In the genomic region with DNA sequence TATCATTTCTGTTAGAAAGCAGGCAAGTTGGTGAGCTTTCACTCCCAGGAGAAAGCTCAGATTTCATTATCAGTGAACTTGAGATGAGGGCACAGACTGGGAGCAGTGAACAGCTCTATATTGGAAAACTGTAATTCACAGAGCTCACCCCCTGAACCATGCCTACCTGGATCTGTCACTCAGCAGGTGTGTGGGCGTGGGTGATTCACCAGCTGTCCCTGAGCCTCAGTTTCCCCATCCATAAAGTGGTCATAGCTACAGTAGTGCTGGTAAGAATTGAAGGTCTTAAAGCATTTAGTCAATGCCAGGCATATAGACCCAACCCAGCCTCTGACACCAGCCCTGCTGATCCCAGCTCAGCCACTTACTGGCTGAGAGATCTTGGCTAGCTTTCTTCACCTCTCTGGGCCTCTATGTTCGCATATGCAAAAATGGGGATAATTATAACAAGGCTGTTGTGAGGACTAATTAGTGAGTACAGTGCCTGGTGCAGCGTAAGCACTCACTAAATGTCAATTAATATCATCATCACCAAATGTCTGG, we compare ENCODE assay signal across 1 cellular context.
TF ChIP-seq lines count a peak whose summit lies in the region.

No MANE protein-coding gene starts in this region.

TF ChIP-seq in GM23338, 12 proteins besides CTCF, POLR2A, EP300 and RAD21:
- TF ChIP-seq, protein P1, sequence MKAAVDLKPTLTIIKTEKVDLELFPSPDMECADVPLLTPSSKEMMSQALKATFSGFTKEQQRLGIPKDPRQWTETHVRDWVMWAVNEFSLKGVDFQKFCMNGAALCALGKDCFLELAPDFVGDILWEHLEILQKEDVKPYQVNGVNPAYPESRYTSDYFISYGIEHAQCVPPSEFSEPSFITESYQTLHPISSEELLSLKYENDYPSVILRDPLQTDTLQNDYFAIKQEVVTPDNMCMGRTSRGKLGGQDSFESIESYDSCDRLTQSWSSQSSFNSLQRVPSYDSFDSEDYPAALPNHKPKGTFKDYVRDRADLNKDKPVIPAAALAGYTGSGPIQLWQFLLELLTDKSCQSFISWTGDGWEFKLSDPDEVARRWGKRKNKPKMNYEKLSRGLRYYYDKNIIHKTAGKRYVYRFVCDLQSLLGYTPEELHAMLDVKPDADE (IDR thresholded peaks at IDR 0.05): no peak
- TF ChIP-seq, protein P2, sequence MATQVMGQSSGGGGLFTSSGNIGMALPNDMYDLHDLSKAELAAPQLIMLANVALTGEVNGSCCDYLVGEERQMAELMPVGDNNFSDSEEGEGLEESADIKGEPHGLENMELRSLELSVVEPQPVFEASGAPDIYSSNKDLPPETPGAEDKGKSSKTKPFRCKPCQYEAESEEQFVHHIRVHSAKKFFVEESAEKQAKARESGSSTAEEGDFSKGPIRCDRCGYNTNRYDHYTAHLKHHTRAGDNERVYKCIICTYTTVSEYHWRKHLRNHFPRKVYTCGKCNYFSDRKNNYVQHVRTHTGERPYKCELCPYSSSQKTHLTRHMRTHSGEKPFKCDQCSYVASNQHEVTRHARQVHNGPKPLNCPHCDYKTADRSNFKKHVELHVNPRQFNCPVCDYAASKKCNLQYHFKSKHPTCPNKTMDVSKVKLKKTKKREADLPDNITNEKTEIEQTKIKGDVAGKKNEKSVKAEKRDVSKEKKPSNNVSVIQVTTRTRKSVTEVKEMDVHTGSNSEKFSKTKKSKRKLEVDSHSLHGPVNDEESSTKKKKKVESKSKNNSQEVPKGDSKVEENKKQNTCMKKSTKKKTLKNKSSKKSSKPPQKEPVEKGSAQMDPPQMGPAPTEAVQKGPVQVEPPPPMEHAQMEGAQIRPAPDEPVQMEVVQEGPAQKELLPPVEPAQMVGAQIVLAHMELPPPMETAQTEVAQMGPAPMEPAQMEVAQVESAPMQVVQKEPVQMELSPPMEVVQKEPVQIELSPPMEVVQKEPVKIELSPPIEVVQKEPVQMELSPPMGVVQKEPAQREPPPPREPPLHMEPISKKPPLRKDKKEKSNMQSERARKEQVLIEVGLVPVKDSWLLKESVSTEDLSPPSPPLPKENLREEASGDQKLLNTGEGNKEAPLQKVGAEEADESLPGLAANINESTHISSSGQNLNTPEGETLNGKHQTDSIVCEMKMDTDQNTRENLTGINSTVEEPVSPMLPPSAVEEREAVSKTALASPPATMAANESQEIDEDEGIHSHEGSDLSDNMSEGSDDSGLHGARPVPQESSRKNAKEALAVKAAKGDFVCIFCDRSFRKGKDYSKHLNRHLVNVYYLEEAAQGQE (IDR thresholded peaks at IDR 0.05; ENCODE audit: unreplicated experiment): no peak
- TF ChIP-seq, protein P3, sequence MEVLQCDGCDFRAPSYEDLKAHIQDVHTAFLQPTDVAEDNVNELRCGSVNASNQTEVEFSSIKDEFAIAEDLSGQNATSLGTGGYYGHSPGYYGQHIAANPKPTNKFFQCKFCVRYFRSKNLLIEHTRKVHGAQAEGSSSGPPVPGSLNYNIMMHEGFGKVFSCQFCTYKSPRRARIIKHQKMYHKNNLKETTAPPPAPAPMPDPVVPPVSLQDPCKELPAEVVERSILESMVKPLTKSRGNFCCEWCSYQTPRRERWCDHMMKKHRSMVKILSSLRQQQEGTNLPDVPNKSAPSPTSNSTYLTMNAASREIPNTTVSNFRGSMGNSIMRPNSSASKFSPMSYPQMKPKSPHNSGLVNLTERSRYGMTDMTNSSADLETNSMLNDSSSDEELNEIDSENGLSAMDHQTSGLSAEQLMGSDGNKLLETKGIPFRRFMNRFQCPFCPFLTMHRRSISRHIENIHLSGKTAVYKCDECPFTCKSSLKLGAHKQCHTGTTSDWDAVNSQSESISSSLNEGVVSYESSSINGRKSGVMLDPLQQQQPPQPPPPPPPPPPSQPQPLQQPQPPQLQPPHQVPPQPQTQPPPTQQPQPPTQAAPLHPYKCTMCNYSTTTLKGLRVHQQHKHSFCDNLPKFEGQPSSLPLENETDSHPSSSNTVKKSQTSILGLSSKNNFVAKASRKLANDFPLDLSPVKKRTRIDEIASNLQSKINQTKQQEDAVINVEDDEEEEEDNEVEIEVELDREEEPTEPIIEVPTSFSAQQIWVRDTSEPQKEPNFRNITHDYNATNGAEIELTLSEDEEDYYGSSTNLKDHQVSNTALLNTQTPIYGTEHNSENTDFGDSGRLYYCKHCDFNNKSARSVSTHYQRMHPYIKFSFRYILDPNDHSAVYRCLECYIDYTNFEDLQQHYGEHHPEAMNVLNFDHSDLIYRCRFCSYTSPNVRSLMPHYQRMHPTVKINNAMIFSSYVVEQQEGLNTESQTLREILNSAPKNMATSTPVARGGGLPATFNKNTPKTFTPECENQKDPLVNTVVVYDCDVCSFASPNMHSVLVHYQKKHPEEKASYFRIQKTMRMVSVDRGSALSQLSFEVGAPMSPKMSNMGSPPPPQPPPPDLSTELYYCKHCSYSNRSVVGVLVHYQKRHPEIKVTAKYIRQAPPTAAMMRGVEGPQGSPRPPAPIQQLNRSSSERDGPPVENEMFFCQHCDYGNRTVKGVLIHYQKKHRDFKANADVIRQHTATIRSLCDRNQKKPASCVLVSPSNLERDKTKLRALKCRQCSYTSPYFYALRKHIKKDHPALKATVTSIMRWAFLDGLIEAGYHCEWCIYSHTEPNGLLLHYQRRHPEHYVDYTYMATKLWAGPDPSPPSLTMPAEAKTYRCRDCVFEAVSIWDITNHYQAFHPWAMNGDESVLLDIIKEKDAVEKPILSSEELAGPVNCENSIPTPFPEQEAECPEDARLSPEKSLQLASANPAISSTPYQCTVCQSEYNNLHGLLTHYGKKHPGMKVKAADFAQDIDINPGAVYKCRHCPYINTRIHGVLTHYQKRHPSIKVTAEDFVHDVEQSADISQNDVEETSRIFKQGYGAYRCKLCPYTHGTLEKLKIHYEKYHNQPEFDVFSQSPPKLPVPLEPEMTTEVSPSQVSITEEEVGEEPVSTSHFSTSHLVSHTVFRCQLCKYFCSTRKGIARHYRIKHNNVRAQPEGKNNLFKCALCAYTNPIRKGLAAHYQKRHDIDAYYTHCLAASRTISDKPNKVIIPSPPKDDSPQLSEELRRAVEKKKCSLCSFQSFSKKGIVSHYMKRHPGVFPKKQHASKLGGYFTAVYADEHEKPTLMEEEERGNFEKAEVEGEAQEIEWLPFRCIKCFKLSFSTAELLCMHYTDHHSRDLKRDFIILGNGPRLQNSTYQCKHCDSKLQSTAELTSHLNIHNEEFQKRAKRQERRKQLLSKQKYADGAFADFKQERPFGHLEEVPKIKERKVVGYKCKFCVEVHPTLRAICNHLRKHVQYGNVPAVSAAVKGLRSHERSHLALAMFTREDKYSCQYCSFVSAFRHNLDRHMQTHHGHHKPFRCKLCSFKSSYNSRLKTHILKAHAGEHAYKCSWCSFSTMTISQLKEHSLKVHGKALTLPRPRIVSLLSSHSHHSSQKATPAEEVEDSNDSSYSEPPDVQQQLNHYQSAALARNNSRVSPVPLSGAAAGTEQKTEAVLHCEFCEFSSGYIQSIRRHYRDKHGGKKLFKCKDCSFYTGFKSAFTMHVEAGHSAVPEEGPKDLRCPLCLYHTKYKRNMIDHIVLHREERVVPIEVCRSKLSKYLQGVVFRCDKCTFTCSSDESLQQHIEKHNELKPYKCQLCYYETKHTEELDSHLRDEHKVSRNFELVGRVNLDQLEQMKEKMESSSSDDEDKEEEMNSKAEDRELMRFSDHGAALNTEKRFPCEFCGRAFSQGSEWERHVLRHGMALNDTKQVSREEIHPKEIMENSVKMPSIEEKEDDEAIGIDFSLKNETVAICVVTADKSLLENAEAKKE (CRISPR knock-in tag; IDR thresholded peaks at IDR 0.05): no peak
- TF ChIP-seq CREB1 (CRISPR knock-in tag; IDR thresholded peaks at IDR 0.05; ENCODE audit: low read depth) (no peak), ZNF331 (CRISPR knock-in tag; IDR thresholded peaks at IDR 0.05; ENCODE audit: low read depth) (no peak), POLR2AphosphoS5 (IDR thresholded peaks at IDR 0.05; ENCODE audit: low read depth) (no peak), EZH2phosphoT487 (IDR thresholded peaks at IDR 0.05; ENCODE audit: unreplicated experiment) (no peak), STAT1 (IDR thresholded peaks at IDR 0.05; ENCODE audit: unreplicated experiment) (no peak), JUNB (IDR thresholded peaks at IDR 0.05; ENCODE audit: unreplicated experiment) (no peak), NANOG (IDR thresholded peaks at IDR 0.05; ENCODE audit: borderline replicate concordance) (no peak), ZNF114 (CRISPR knock-in tag; IDR thresholded peaks at IDR 0.05) (no peak), EZH2 (IDR thresholded peaks at IDR 0.05; ENCODE audit: low read depth, unreplicated experiment) (no peak)
